ENCODE assay signal across 8 cellular contexts in the genomic region with DNA sequence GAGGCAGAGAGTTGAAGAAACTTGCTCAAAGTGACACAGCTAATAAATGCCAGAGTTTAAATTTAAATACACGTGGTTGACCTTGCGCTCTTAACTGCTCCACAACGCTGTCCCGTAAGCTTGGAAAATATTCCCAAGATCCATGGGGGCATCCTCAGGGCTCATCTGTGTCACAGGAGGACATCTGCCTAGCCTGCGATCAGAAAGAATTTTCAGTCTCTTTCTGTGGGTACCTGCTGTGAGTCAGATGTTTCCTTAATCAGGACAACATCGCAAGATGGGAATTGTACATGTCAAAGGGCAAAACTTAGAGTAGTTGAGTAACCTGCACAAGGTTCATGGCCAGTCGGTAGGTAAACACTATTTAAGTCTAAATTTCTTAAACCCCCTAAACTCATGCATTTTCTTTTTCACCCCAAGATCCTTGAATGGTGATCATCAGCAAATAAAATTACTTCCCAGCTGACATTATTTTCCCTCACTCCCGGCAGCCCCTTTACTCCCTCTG. TPM values are rescaled to one million over a fixed set of nuclear protein-coding genes. Genes with fewer than 3 reads are reported as not detected.
DNase-seq lines count a peak whose midpoint lies in the region; ATAC-seq, FAIRE-seq and TF ChIP-seq lines count a peak whose summit lies in the region.

No MANE protein-coding gene starts in this region.

- WGBS in liver: 62% methylated on average over 8 of the region's 8 CpGs
- WGBS in thyroid gland, 2 donors: 75 to 79% methylated on average over 8 of the region's 8 CpGs

- POLR2A ChIA-PET in activated CD4-positive, alpha-beta memory T cell treated with anti-CD3 and anti-CD28 coated beads for 36 hours (lab: Charles Lee): no interaction called here

- H3K9me3 Mint-ChIP-seq in activated naive CD4-positive, alpha-beta T cell treated with anti-CD3 and anti-CD28 coated beads for 36 hours: peaks cover 24% of the 10 kb centered on the region
- peaks cover 7 to 23% of the 10 kb centered on the region in 2 donors for H3K9me3 Mint-ChIP-seq in activated naive CD4-positive, alpha-beta T cell treated with anti-CD3 and anti-CD28 coated beads, Interleukin-2, amount 50 U/mL, for 72 hours
- H3K9me3 Mint-ChIP-seq in activated CD4-positive, alpha-beta memory T cell treated with anti-CD3 and anti-CD28 coated beads for 36 hours: peaks cover 16% of the 10 kb centered on the region

- H3K9ac ChIP-seq in liver (ENCODE audit: low read depth in 1 of 2, low read length in 2 of 2) (no peak overlapping the region), subcutaneous abdominal adipose tissue (ENCODE audit: low read length in 5 of 5) (peak overlapping the region in 1 of 5 donors; percentile 68)

- H3K4me1 ChIP-seq in liver (ENCODE audit: control insufficient read depth in 4 of 4, insufficient read depth in 4 of 4, low read length in 3 of 4): peaks cover 3 to 20% (median 11%) of the 10 kb centered on the region in 4 donors
- H3K4me1 ChIP-seq in subcutaneous abdominal adipose tissue (ENCODE audit: control insufficient read depth in 5 of 5, insufficient read depth in 5 of 5, low read length in 5 of 5): peaks cover 0 to 32% (median 18%) of the 10 kb centered on the region in 5 donors
- H3K4me1 ChIP-seq in thyroid gland: peaks cover 3 to 13% of the 10 kb centered on the region in 2 donors

- CTCF ChIA-PET in activated naive CD4-positive, alpha-beta T cell treated with anti-CD3 and anti-CD28 coated beads for 36 hours (lab: Charles Lee): interaction anchor here (1.0 to 5.8 kb wide), 6 partner anchors 15 to 126 kb away, joined by 5 to 54 read pairs (median 16); a partner anchor contains a TSS
- CTCF ChIA-PET in activated CD4-positive, alpha-beta memory T cell treated with anti-CD3 and anti-CD28 coated beads for 36 hours (lab: Charles Lee): interaction anchor here (1.8 to 1.9 kb wide), 2 partner anchors 52 to 53 kb away, joined by 4 to 5 read pairs; a partner anchor contains a TSS

- TF ChIP-seq CTCF in liver (IDR thresholded peaks at IDR 0.05; ENCODE audit: low read depth, low read length, missing input control) (no peak), thyroid gland (IDR thresholded peaks at IDR 0.05) (no peak)

- intact Hi-C loops in activated naive CD4-positive, alpha-beta T cell treated with anti-CD3 and anti-CD28 coated beads for 36 hours (cut with micrococcal nuclease): loop anchor here (2.0 kb wide), 1 partner anchor 30 kb away; no protein-coding TSS in a partner anchor
- intact Hi-C loops in activated CD4-positive, alpha-beta memory T cell treated with anti-CD3 and anti-CD28 coated beads for 36 hours (cut with micrococcal nuclease): loop anchor here (2.0 kb wide), 1 partner anchor 30 kb away; no protein-coding TSS in a partner anchor
- intact Hi-C loops in thyroid gland (cut with DNase I): no loop called here

- H3K27me3 ChIP-seq in liver (ENCODE audit: control insufficient read depth in 4 of 4, insufficient read depth in 4 of 4, low read length in 3 of 4) (no peaks in the 10 kb centered on the region), subcutaneous abdominal adipose tissue (ENCODE audit: control insufficient read depth in 5 of 5, insufficient read depth in 4 of 5, low read length in 5 of 5) (no peaks in the 10 kb centered on the region), thyroid gland (no peaks in the 10 kb centered on the region)

- no peak overlapping the region for H3K27ac Mint-ChIP-seq in activated naive CD4-positive, alpha-beta T cell treated with anti-CD3 and anti-CD28 coated beads for 36 hours
- H3K27ac Mint-ChIP-seq in activated naive CD4-positive, alpha-beta T cell treated with anti-CD3 and anti-CD28 coated beads, Interleukin-2, amount 50 U/mL, for 72 hours: peak overlapping the region in 1 of 2 donors; percentile 46
- no peak overlapping the region for H3K27ac Mint-ChIP-seq in activated CD4-positive, alpha-beta memory T cell treated with anti-CD3 and anti-CD28 coated beads for 36 hours

- H3K27ac ChIP-seq in liver (ENCODE audit: low read depth in 1 of 2, low read length in 2 of 2): no peak overlapping the region
- H3K27ac ChIP-seq in subcutaneous abdominal adipose tissue (ENCODE audit: low read depth, low read length): no peak overlapping the region
- H3K27ac ChIP-seq in thyroid gland: no peak overlapping the region

- FAIRE-seq in frontal cortex (lab: Jason Lieb, UNC): no peak

- H3K27me3 Mint-ChIP-seq in activated naive CD4-positive, alpha-beta T cell treated with anti-CD3 and anti-CD28 coated beads for 36 hours (ENCODE audit: low read depth): no peaks in the 10 kb centered on the region
- H3K27me3 Mint-ChIP-seq in activated CD4-positive, alpha-beta memory T cell treated with anti-CD3 and anti-CD28 coated beads for 36 hours: peaks cover 2% of the 10 kb centered on the region

- peaks cover 36% of the 10 kb centered on the region for H3K36me3 Mint-ChIP-seq in activated naive CD4-positive, alpha-beta T cell treated with anti-CD3 and anti-CD28 coated beads for 36 hours (ENCODE audit: low read depth)
- peaks cover 34 to 38% of the 10 kb centered on the region in 2 donors for H3K36me3 Mint-ChIP-seq in activated naive CD4-positive, alpha-beta T cell treated with anti-CD3 and anti-CD28 coated beads, Interleukin-2, amount 50 U/mL, for 72 hours
- H3K36me3 Mint-ChIP-seq in activated CD4-positive, alpha-beta memory T cell treated with anti-CD3 and anti-CD28 coated beads for 36 hours: peaks cover 26% of the 10 kb centered on the region

- H3K4me1 Mint-ChIP-seq in activated naive CD4-positive, alpha-beta T cell treated with anti-CD3 and anti-CD28 coated beads for 36 hours (ENCODE audit: low read depth): peaks cover 17% of the 10 kb centered on the region
- H3K4me1 Mint-ChIP-seq in activated CD4-positive, alpha-beta memory T cell treated with anti-CD3 and anti-CD28 coated beads for 36 hours (ENCODE audit: low read depth): peaks cover 7% of the 10 kb centered on the region

- no peak for TF ChIP-seq POLR2A in thyroid gland (IDR thresholded peaks at IDR 0.05)

- H3K4me3 Mint-ChIP-seq in activated naive CD4-positive, alpha-beta T cell treated with anti-CD3 and anti-CD28 coated beads for 36 hours: peak overlapping the region; percentile 72
- H3K4me3 Mint-ChIP-seq in activated CD4-positive, alpha-beta memory T cell treated with anti-CD3 and anti-CD28 coated beads for 36 hours: peak overlapping the region; percentile 45

- no peak for ATAC-seq in activated naive CD4-positive, alpha-beta T cell treated with anti-CD3 and anti-CD28 coated beads, Interleukin-2, amount 50 U/mL, for 72 hours

- H3K36me3 ChIP-seq in liver (ENCODE audit: control insufficient read depth in 4 of 4, insufficient read depth in 3 of 4, low read depth in 1 of 4, low read length in 3 of 4): peaks cover 3 to 13% (median 8%) of the 10 kb centered on the region in 4 donors
- H3K36me3 ChIP-seq in subcutaneous abdominal adipose tissue (ENCODE audit: control insufficient read depth in 5 of 5, insufficient read depth in 5 of 5, low read length in 5 of 5): peaks cover 3 to 21% (median 5%) of the 10 kb centered on the region in 5 donors
- peaks cover 0 to 4% of the 10 kb centered on the region in 2 donors for H3K36me3 ChIP-seq in thyroid gland

- no peak for DNase-seq in activated naive CD4-positive, alpha-beta T cell treated with anti-CD3 and anti-CD28 coated beads for 36 hours
- no peak for DNase-seq in activated naive CD4-positive, alpha-beta T cell treated with anti-CD3 and anti-CD28 coated beads, Interleukin-2, amount 50 U/mL, for 72 hours (ENCODE audit: low spot score in 2 of 2)
- no peak for DNase-seq in activated CD4-positive, alpha-beta memory T cell treated with anti-CD3 and anti-CD28 coated beads for 36 hours
- DNase-seq in frontal cortex (ENCODE audit: low spot score in 2 of 2) (no peak), globus pallidus (ENCODE audit: low spot score) (no peak), thyroid gland (no peak)

- H3K4me3 ChIP-seq in liver (ENCODE audit: low read depth in 1 of 3, low read length in 3 of 3): peak overlapping the region in 1 of 3 donors; percentile 93
- peak overlapping the region in 4 of 5 donors; percentile 52 to 86 (median 74) for H3K4me3 ChIP-seq in subcutaneous abdominal adipose tissue (ENCODE audit: low read depth in 1 of 5, low read length in 5 of 5)
- H3K4me3 ChIP-seq in thyroid gland (replicated peaks in 1 of 3): no peak overlapping the region

- TF ChIP-seq RAD21 in liver (IDR thresholded peaks at IDR 0.05): no peak

- H3K9me3 ChIP-seq in liver (ENCODE audit: control insufficient read depth in 4 of 4, low read length in 3 of 4): peaks cover 0 to 3% (median 2%) of the 10 kb centered on the region in 4 donors
- peaks cover 0 to 3% (median 0%) of the 10 kb centered on the region in 5 donors for H3K9me3 ChIP-seq in subcutaneous abdominal adipose tissue (ENCODE audit: control insufficient read depth in 5 of 5, low read length in 5 of 5)
- H3K9me3 ChIP-seq in thyroid gland: no peaks in the 10 kb centered on the region

TF ChIP-seq in liver, 16 proteins besides CTCF, POLR2A, EP300 and RAD21 (continues in another document):
- TF ChIP-seq HNF4A (conservative IDR thresholded peaks at IDR 0.05): peak; percentile 50 to 53
- no peak for TF ChIP-seq JUND (IDR thresholded peaks at IDR 0.05)

RNA-seq across cellular contexts. Expression of a gene that starts 1.4 kb away (rescaled TPM):
- 1 to 10 TPM; 7.2 to 7.7 TPM for total RNA-seq in activated naive CD4-positive, alpha-beta T cell treated with anti-CD3 and anti-CD28 coated beads for 36 hours
- 10 to 100 TPM in 1 of 2 donors, 1 to 10 TPM in 1; 1.6 to 13.6 TPM for total RNA-seq in activated naive CD4-positive, alpha-beta T cell treated with anti-CD3 and anti-CD28 coated beads, Interleukin-2, amount 50 U/mL, for 72 hours
- total RNA-seq in activated CD4-positive, alpha-beta memory T cell treated with anti-CD3 and anti-CD28 coated beads for 36 hours: 1 to 10 TPM; 6.6 to 6.8 TPM
- 10 to 100 TPM in 1 of 2 donors, 1 to 10 TPM in 1; 4.6 to 41.7 TPM for total RNA-seq in liver
- 1 to 10 TPM; 2.9 to 3.8 TPM for polyA plus RNA-seq in liver
- 10.2 TPM for total RNA-seq in frontal cortex
- 10 to 100 TPM in 1 of 4 donors, 1 to 10 TPM in 3; 3.8 to 15.3 (median 6.3) TPM for total RNA-seq in thyroid gland

RNA-seq across cellular contexts. Expression of a gene that starts 13.3 kb away (rescaled TPM):
- 1 to 10 TPM; 9.1 to 9.9 TPM for total RNA-seq in activated naive CD4-positive, alpha-beta T cell treated with anti-CD3 and anti-CD28 coated beads for 36 hours
- 10 to 100 TPM in 1 of 2 donors, 1 to 10 TPM in 1; 2.7 to 11.1 TPM for total RNA-seq in activated naive CD4-positive, alpha-beta T cell treated with anti-CD3 and anti-CD28 coated beads, Interleukin-2, amount 50 U/mL, for 72 hours
- 1 to 10 TPM; 7.9 to 8.6 TPM for total RNA-seq in activated CD4-positive, alpha-beta memory T cell treated with anti-CD3 and anti-CD28 coated beads for 36 hours
- total RNA-seq in liver: 10 to 100 TPM in 1 of 2 donors, 1 to 10 TPM in 1; 1.7 to 15.9 TPM
- 1 to 10 TPM; 1.3 to 2.1 TPM for polyA plus RNA-seq in liver
- 3.3 TPM for total RNA-seq in frontal cortex
- 1 to 10 TPM; 1.5 to 4.9 (median 2.6) TPM for total RNA-seq in thyroid gland

RNA-seq across cellular contexts. Expression of a gene that starts 52.9 kb away (rescaled TPM):
- total RNA-seq in activated naive CD4-positive, alpha-beta T cell treated with anti-CD3 and anti-CD28 coated beads for 36 hours: 10 to 100 TPM; 49.0 to 50.6 TPM
- total RNA-seq in activated naive CD4-positive, alpha-beta T cell treated with anti-CD3 and anti-CD28 coated beads, Interleukin-2, amount 50 U/mL, for 72 hours: 10 to 100 TPM; 49.3 to 57.5 TPM
- 10 to 100 TPM; 21.4 to 22.7 TPM for total RNA-seq in activated CD4-positive, alpha-beta memory T cell treated with anti-CD3 and anti-CD28 coated beads for 36 hours
- 10 to 100 TPM in 1 of 2 donors, 1 to 10 TPM in 1; 3.1 to 10.4 TPM for total RNA-seq in liver
- polyA plus RNA-seq in liver: 1 to 10 TPM; 1.0 to 1.6 TPM
- 33.8 TPM for total RNA-seq in frontal cortex
- total RNA-seq in thyroid gland: 10 to 100 TPM in 2 of 4 donors, 1 to 10 TPM in 2; 8.0 to 12.2 (median 10.6) TPM

Comparison
In these comparisons a context has a peak if more than half of its experiments do, and no peak if none do; other contexts are left out.
1. H3K4me3 ChIP-seq: peak in subcutaneous abdominal adipose tissue (4 of 5); none in thyroid gland (0 of 3).